1 cellular context compared by ENCODE assay signal in genomic region chr22:17638432-17639237, GRCh38.
TF ChIP-seq lines count a peak whose summit lies in the region.

Gene BCL2L13 (plus strand): TSS chr22:17638757. CDS start chr22:17655712, 16,955 bp downstream.

TF ChIP-seq in K562, 482 proteins besides CTCF, POLR2A, EP300 and RAD21 (continued from another document and continues in another):
- TF ChIP-seq ZNF609 (CRISPR knock-in tag; IDR thresholded peaks at IDR 0.05; ENCODE audit: borderline replicate concordance) (0 out of 2 replicates have a peak, but pooled peaks have one; percentile 77), CHD1 (IDR thresholded peaks at IDR 0.05; ENCODE audit: low read length) (peak; percentile 99), JUN (IDR thresholded peaks at IDR 0.05; ENCODE audit: borderline replicate concordance, low read depth, low read length) (peak; percentile 95), JUN (CRISPR knock-in tag; IDR thresholded peaks at IDR 0.05; ENCODE audit: borderline replicate concordance) (peak; percentile 99), CREM (IDR thresholded peaks at IDR 0.05; ENCODE audit: low read depth) (peak; percentile 95), XRCC4 (IDR thresholded peaks at IDR 0.05; ENCODE audit: extremely low read depth, insufficient read depth, insufficient read length) (no peak), TEAD2 (tag; IDR thresholded peaks at IDR 0.05) (no peak), FOXK1 (CRISPR knock-in tag; IDR thresholded peaks at IDR 0.05; ENCODE audit: borderline replicate concordance) (peak; percentile 80; the same call in 1 of the 2 replicates), SMAD4 (CRISPR knock-in tag; conservative IDR thresholded peaks at IDR 0.05) (peak; percentile 75; the same call in 1 of the 2 replicates), PHTF2 (CRISPR knock-in tag; IDR thresholded peaks at IDR 0.05) (no peak), PHF8 (IDR thresholded peaks at IDR 0.05; ENCODE audit: borderline replicate concordance, low read length) (peak; percentile 100), IRF9 (tag; IDR thresholded peaks at IDR 0.05) (no peak), POLR2G (IDR thresholded peaks at IDR 0.05; ENCODE audit: low read depth, low read length) (peak; percentile 100), ZNF764 (CRISPR knock-in tag; IDR thresholded peaks at IDR 0.05; ENCODE audit: low read depth) (0 out of 2 replicates have a peak, but pooled peaks have one; percentile 41), NBN (IDR thresholded peaks at IDR 0.05; ENCODE audit: low read depth) (peak; percentile 92), ZBTB26 (CRISPR knock-in tag; IDR thresholded peaks at IDR 0.05) (peak; percentile 33; the same call in 1 of the 2 replicates), ZNF384 (IDR thresholded peaks at IDR 0.05; ENCODE audit: low read depth, low read length) (no peak; the same call in none of the 2 replicates), THAP7 (CRISPR knock-in tag; IDR thresholded peaks at IDR 0.05) (peak; percentile 80), GABPB2 (CRISPR knock-in tag; conservative IDR thresholded peaks at IDR 0.05) (peak; percentile 75; the same call in 1 of the 2 replicates), ZNF224 (CRISPR knock-in tag; IDR thresholded peaks at IDR 0.05) (peak; percentile 74; the same call in 1 of the 2 replicates), CBFA2T3 (IDR thresholded peaks at IDR 0.05) (peak; percentile 58; the same call in 1 of the 2 replicates), EP400 (IDR thresholded peaks at IDR 0.05) (peak; percentile 92), ZNF695 (CRISPR knock-in tag; IDR thresholded peaks at IDR 0.05) (no peak), ATF1 (CRISPR knock-in tag; IDR thresholded peaks at IDR 0.05) (no peak; the same call in 1 of the 2 replicates), ATF1 (tag; IDR thresholded peaks at IDR 0.05) (peak; percentile 98), MED1 (CRISPR knock-in tag; IDR thresholded peaks at IDR 0.05; ENCODE audit: borderline replicate concordance) (peak; percentile 48; the same call in 1 of the 2 replicates), SETDB1 (IDR thresholded peaks at IDR 0.05; ENCODE audit: low read length) (no peak), TCF7 (IDR thresholded peaks at IDR 0.05; ENCODE audit: borderline replicate concordance) (peak; percentile 39; the same call in 1 of the 2 replicates), SIX5 (IDR thresholded peaks at IDR 0.05; ENCODE audit: borderline replicate concordance in 1 of 2, insufficient read depth in 1 of 2, low read depth in 1 of 2, low read length in 2 of 2) (no peak), KDM5B (IDR thresholded peaks at IDR 0.05; ENCODE audit: insufficient replicate concordance, low read depth, low read length) (peak; percentile 97), POLR2B (IDR thresholded peaks at IDR 0.05; ENCODE audit: low read depth, partially characterized antibody) (peak; percentile 98), RREB1 (CRISPR knock-in tag; IDR thresholded peaks at IDR 0.05) (peak; percentile 15; the same call in 1 of the 2 replicates), ELF4 (CRISPR knock-in tag; IDR thresholded peaks at IDR 0.05) (0 out of 2 replicates have a peak, but pooled peaks have one; percentile 54), ZNF639 (CRISPR knock-in tag; conservative IDR thresholded peaks at IDR 0.05 in 1 of 2, IDR thresholded peaks at IDR 0.05 in 1 of 2) (peak in 1 of 2 experiments; percentile 94; a peak in 2 of 4 replicates), ARID3A (IDR thresholded peaks at IDR 0.05; ENCODE audit: borderline replicate concordance, low read depth, low read length) (no peak; the same call in 1 of the 2 replicates), NR1H2 (CRISPR knock-in tag; IDR thresholded peaks at IDR 0.05) (peak; percentile 89), ZBTB2 (IDR thresholded peaks at IDR 0.05) (peak; percentile 92), RBM34 (IDR thresholded peaks at IDR 0.05; ENCODE audit: borderline replicate concordance, insufficient read depth, low read length) (no peak), SRSF7 (optimal IDR thresholded peaks at IDR 0.05; ENCODE audit: low read depth, low read length) (no peak), KDM2B (CRISPR knock-in tag; IDR thresholded peaks at IDR 0.05) (0 out of 2 replicates have a peak, but pooled peaks have one; percentile 1), GMEB1 (CRISPR knock-in tag; IDR thresholded peaks at IDR 0.05) (peak; percentile 95)
